Comparison of ENCODE assay signal across 10 cellular contexts in genomic region chr16:82016268-82016667, GRCh38.
A peak's percentile ranks its signal among the peaks of the same experiment; 100 is the strongest.
DNase-seq lines count a peak whose midpoint lies in the region; TF ChIP-seq lines count a peak whose summit lies in the region.
"Had no signal": no experiment of that assay in that cellular context is flagged by ENCODE, and none has a peak within 500 bp of the region (broad histone marks: within the 10 kb centered on the region; RNA-seq: fewer than 3 reads in every experiment).

No MANE protein-coding gene starts in this region.

- TF ChIP-seq CTCF in retinal pigment epithelial cell (conservative IDR thresholded peaks at IDR 0.05; ENCODE audit: low read depth, low read length), result peak; percentile 70

- H3K27ac ChIP-seq in epithelial cell of prostate, result peak overlapping the region; percentile 79

- DNase-seq in DMS53 (lab: John Stamatoyannopoulos, UW), result peak; percentile 58
- DNase-seq in DMS53 treated with DMSO at 0.1 percent for 48 hours (lab: John Stamatoyannopoulos, UW; ENCODE audit: unreplicated experiment), result no peak
- peak; percentile 53 for DNase-seq in NCI-H69 (lab: John Stamatoyannopoulos, UW)
- DNase-seq in epithelial cell of prostate (ENCODE audit: low read depth, low spot score), result no peak
- DNase-seq in retinal pigment epithelial cell (ENCODE audit: low read depth), result no peak
- no peak for DNase-seq in stimulated activated CD4-positive, alpha-beta T cell treated with anti-CD3 and anti-CD28 coated beads, Interleukin-4, amount 100 ng/mL, for 1 hour
- no peak for DNase-seq in stimulated activated naive CD4-positive, alpha-beta T cell (lab: John Stamatoyannopoulos, UW)
- no peak for DNase-seq in SW 1271 (lab: John Stamatoyannopoulos, UW)
- DNase-seq: islet precursor cell, NCI-H446 treated with DMSO at 0.1 percent for 48 hours had no signal

- H3K4me3 ChIP-seq in retinal pigment epithelial cell (ENCODE audit: low read length), result no peak overlapping the region

Comparison
In these comparisons a context has a peak if more than half of its experiments do, and no peak if none do; other contexts are left out.
1. DNase-seq: peak in DMS53 (single experiment) and NCI-H69 (single experiment); none in DMS53 treated with DMSO at 0.1 percent for 48 hours (single experiment), epithelial cell of prostate (single experiment), retinal pigment epithelial cell (single experiment), stimulated activated CD4-positive, alpha-beta T cell treated with anti-CD3 and anti-CD28 coated beads, Interleukin-4, amount 100 ng/mL, for 1 hour (single experiment), stimulated activated naive CD4-positive, alpha-beta T cell (0 of 6) and SW 1271 (0 of 2).